1 cellular context compared by ENCODE assay signal in the genomic region with DNA sequence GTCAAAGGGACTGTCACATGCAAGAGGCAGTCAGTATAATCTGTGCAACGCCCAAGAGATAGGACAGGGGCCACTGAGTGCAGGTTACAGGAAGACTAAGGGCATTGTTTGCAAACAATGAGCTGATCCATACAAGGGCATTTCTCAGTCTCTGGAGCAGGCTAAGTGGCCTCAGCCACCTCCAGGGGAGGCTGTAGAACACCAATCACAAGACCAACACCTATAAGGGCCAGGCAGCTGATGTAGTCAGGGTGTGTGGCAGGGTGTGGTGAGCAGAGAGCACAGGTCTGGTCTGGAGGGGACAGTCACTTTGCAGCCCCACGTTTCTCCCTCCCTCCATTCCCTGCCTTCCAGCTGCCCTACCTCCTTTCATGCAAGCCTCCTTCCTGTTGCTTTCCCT.
TF ChIP-seq lines count a peak whose summit lies in the region.

No MANE protein-coding gene starts in this region.

TF ChIP-seq in HepG2, 621 proteins besides CTCF, POLR2A, EP300 and RAD21 (continued from another document):
- TF ChIP-seq MAX (IDR thresholded peaks at IDR 0.05) (no peak), ZNF331 (CRISPR knock-in tag; IDR thresholded peaks at IDR 0.05) (no peak), HDAC6 (IDR thresholded peaks at IDR 0.05; ENCODE audit: low read depth, low read length) (no peak), HNRNPK (IDR thresholded peaks at IDR 0.05; ENCODE audit: low read depth, low read length, poor library complexity, severe bottlenecking) (no peak), ZNF136 (CRISPR knock-in tag; IDR thresholded peaks at IDR 0.05; ENCODE audit: low read depth) (no peak), DMTF1 (CRISPR knock-in tag; IDR thresholded peaks at IDR 0.05) (no peak), EEA1 (CRISPR knock-in tag; IDR thresholded peaks at IDR 0.05; ENCODE audit: borderline replicate concordance) (no peak), FOXA1 (IDR thresholded peaks at IDR 0.05) (no peak), FOXA1 (CRISPR knock-in tag; IDR thresholded peaks at IDR 0.05) (no peak), MATR3 (CRISPR knock-in tag; IDR thresholded peaks at IDR 0.05) (no peak)
